Comparison of ENCODE assay signal across 1 cellular context in genomic region chr5:598564-598890, GRCh38.
TF ChIP-seq lines count a peak whose summit lies in the region.

No MANE protein-coding gene starts in this region.

TF ChIP-seq in HepG2, 621 proteins besides CTCF, POLR2A, EP300 and RAD21 (continued from another document):
- TF ChIP-seq HHEX (CRISPR knock-in tag; IDR thresholded peaks at IDR 0.05) (no peak), ZNF12 (CRISPR knock-in tag; IDR thresholded peaks at IDR 0.05) (no peak), HNRNPH1 (optimal IDR thresholded peaks at IDR 0.05; ENCODE audit: low read depth, low read length) (no peak), MIER2 (CRISPR knock-in tag; IDR thresholded peaks at IDR 0.05) (no peak), FOXK2 (IDR thresholded peaks at IDR 0.05) (no peak), ASH2L (IDR thresholded peaks at IDR 0.05; ENCODE audit: insufficient read length, low read depth, low read length) (no peak), ZNF556 (CRISPR knock-in tag; IDR thresholded peaks at IDR 0.05; ENCODE audit: borderline replicate concordance) (no peak), KMT2A (CRISPR knock-in tag; IDR thresholded peaks at IDR 0.05) (no peak), GMEB1 (CRISPR knock-in tag; IDR thresholded peaks at IDR 0.05; ENCODE audit: borderline replicate concordance) (no peak), AKNA (CRISPR knock-in tag; IDR thresholded peaks at IDR 0.05; ENCODE audit: borderline replicate concordance) (no peak), ZNF644 (CRISPR knock-in tag; IDR thresholded peaks at IDR 0.05; ENCODE audit: low read depth) (no peak), ZMYM2 (CRISPR knock-in tag; IDR thresholded peaks at IDR 0.05) (no peak)
